ENCODE assay signal across 8 cellular contexts in genomic region chr2:218395456-218395825, GRCh38. TPM values are rescaled to one million over a fixed set of nuclear protein-coding genes. Genes with fewer than 3 reads are reported as not detected.
A peak's percentile ranks its signal among the peaks of the same experiment; 100 is the strongest.
DNase-seq lines count a peak whose midpoint lies in the region; ATAC-seq and TF ChIP-seq lines count a peak whose summit lies in the region.

No MANE protein-coding gene starts in this region.

- H2AFZ ChIP-seq in neural cell (ENCODE audit: low read depth, low read length), result no peak overlapping the region

- no peaks in the 10 kb centered on the region for H4K20me1 ChIP-seq in neural cell (ENCODE audit: insufficient read depth)

- H3K9ac ChIP-seq in neural cell (ENCODE audit: low read length), result peak overlapping the region; percentile 69

- no peaks in the 10 kb centered on the region for H3K9me2 ChIP-seq in neural cell (ENCODE audit: insufficient read depth, low read length)

- ATAC-seq in GM21576 (IDR thresholded peaks at IDR 0.05; ENCODE audit: unreplicated experiment) (no peak), GM19455 (IDR thresholded peaks at IDR 0.05; ENCODE audit: unreplicated experiment) (no peak), HG02973 (IDR thresholded peaks at IDR 0.05; ENCODE audit: unreplicated experiment) (no peak)

- no peak for TF ChIP-seq POLR2A in NB4 (IDR thresholded peaks at IDR 0.05; ENCODE audit: extremely low read depth, insufficient read length)

- H3K4me2 ChIP-seq in neural cell (ENCODE audit: low read length), result no peak overlapping the region

- DNase-seq in NB4 (ENCODE audit: low read depth), result no peak
- DNase-seq in effector memory CD4-positive, alpha-beta T cell, result no peak
- no peak for DNase-seq in NCI-H524 treated with DMSO at 0.1 percent for 48 hours (lab: John Stamatoyannopoulos, UW)

- TF ChIP-seq EP300 in neural cell (conservative IDR thresholded peaks at IDR 0.05; ENCODE audit: poor library complexity, severe bottlenecking), result no peak

- no peaks in the 10 kb centered on the region for H3K36me3 ChIP-seq in effector memory CD4-positive, alpha-beta T cell (ENCODE audit: control insufficient read depth, insufficient read depth, low read length)
- no peaks in the 10 kb centered on the region for H3K36me3 ChIP-seq in neural cell (ENCODE audit: insufficient read depth, low read length)

- no peak for TF ChIP-seq RAD21 in neural cell (conservative IDR thresholded peaks at IDR 0.05)

- H3K27ac ChIP-seq in C4-2B, result peak overlapping the region; percentile 95
- H3K27ac ChIP-seq in effector memory CD4-positive, alpha-beta T cell (ENCODE audit: insufficient read depth, low read length, poor library complexity, severe bottlenecking), result peak overlapping the region; percentile 92
- H3K27ac ChIP-seq in neural cell (ENCODE audit: low read length), result no peak overlapping the region

- H3K9me3 ChIP-seq in effector memory CD4-positive, alpha-beta T cell (ENCODE audit: control insufficient read depth, low read length), result no peaks in the 10 kb centered on the region
- H3K9me3 ChIP-seq in neural cell (ENCODE audit: low read length), result no peaks in the 10 kb centered on the region

- peaks cover 32% of the 10 kb centered on the region for H3K4me1 ChIP-seq in effector memory CD4-positive, alpha-beta T cell (ENCODE audit: control insufficient read depth, insufficient read depth, low read length, poor library complexity, severe bottlenecking)

- H3K79me2 ChIP-seq in neural cell (replicated peaks; ENCODE audit: insufficient read depth, low read length), result no peaks in the 10 kb centered on the region

- no peaks in the 10 kb centered on the region for H3K27me3 ChIP-seq in effector memory CD4-positive, alpha-beta T cell (replicated peaks; ENCODE audit: control insufficient read depth, insufficient read depth, low read length, poor library complexity, severe bottlenecking)
- peaks cover 33% of the 10 kb centered on the region for H3K27me3 ChIP-seq in neural cell (ENCODE audit: insufficient read depth, low read depth, low read length)

- H3K4me3 ChIP-seq in NB4 (ENCODE audit: low read depth, low read length) (peak overlapping the region; percentile 29), neural cell (ENCODE audit: low read length) (peak overlapping the region; percentile 70)
- peak overlapping the region; percentile 59 for H3K4me3 ChIP-seq in effector memory CD4-positive, alpha-beta T cell (ENCODE audit: insufficient read depth, low read depth, low read length, poor library complexity, severe bottlenecking)

- H3F3A ChIP-seq in neural cell (ENCODE audit: insufficient read depth, low read length, poor library complexity, severe bottlenecking), result no peaks in the 10 kb centered on the region

- TF ChIP-seq CTCF in C4-2B (conservative IDR thresholded peaks at IDR 0.05) (no peak), NB4 (IDR thresholded peaks at IDR 0.05; ENCODE audit: low read depth, low read length) (no peak), neural cell (IDR thresholded peaks at IDR 0.05; ENCODE audit: poor library complexity, severe bottlenecking) (no peak)

TF ChIP-seq in neural cell, 6 proteins besides CTCF, POLR2A, EP300 and RAD21:
- TF ChIP-seq MXI1 (conservative IDR thresholded peaks at IDR 0.05; ENCODE audit: poor library complexity, severe bottlenecking) (no peak), POLR2AphosphoS5 (IDR thresholded peaks at IDR 0.05) (no peak), TAF1 (IDR thresholded peaks at IDR 0.05; ENCODE audit: low read depth) (no peak), REST (IDR thresholded peaks at IDR 0.05; ENCODE audit: borderline replicate concordance) (no peak), SMC3 (conservative IDR thresholded peaks at IDR 0.05; ENCODE audit: poor library complexity) (no peak), EZH2 (IDR thresholded peaks at IDR 0.05; ENCODE audit: borderline replicate concordance, insufficient read depth, low read length, poor library complexity, severe bottlenecking) (no peak)

RNA-seq across cellular contexts. Expression of gene CTDSP1, which starts 4.2 kb away (rescaled TPM):
- polyA plus RNA-seq in neural cell, result 0.97 and 1.3 TPM in 2 replicates
- polyA minus RNA-seq in neural cell, result 5.6 and 6.8 TPM in 2 replicates

RNA-seq across cellular contexts. Expression of gene SLC11A1, which starts 13.4 kb away (rescaled TPM):
- 0.04 TPM in 1 of 2 replicates, not detected in the other for polyA plus RNA-seq in neural cell
- 0.49 TPM in 1 of 2 replicates, not detected in the other for polyA minus RNA-seq in neural cell

RNA-seq across cellular contexts. Expression of gene VIL1, which starts 23.5 kb away (rescaled TPM):
- polyA plus RNA-seq in neural cell, result 0.06 TPM in 1 of 2 replicates, not detected in the other
- not detected in 2 replicates for polyA minus RNA-seq in neural cell

RNA-seq across cellular contexts. Expression of gene CATIP, which starts 38.8 kb away (rescaled TPM):
- polyA plus RNA-seq in neural cell, result not detected in 2 replicates
- 1.2 TPM in 1 of 2 replicates, not detected in the other for polyA minus RNA-seq in neural cell
